ENCODE assay signal across 9 cellular contexts in genomic region chr12:52005903-52006703, GRCh38. TPM values are rescaled to one million over a fixed set of nuclear protein-coding genes. Genes with fewer than 3 reads are reported as not detected.
A peak's percentile ranks its signal among the peaks of the same experiment; 100 is the strongest.
DNase-seq lines count a peak whose midpoint lies in the region; ATAC-seq and TF ChIP-seq lines count a peak whose summit lies in the region.
"Had no signal": no experiment of that assay in that cellular context is flagged by ENCODE, and none has a peak within 500 bp of the region (broad histone marks: within the 10 kb centered on the region; RNA-seq: fewer than 3 reads in every experiment).

No MANE protein-coding gene starts in this region.

- CTCF ChIA-PET in T-cell (lab: Charles Lee) (interaction anchor here (0.5 to 2.0 kb wide), 9 partner anchors 13 to 120 kb away, joined by 3 to 19 read pairs (median 4); no protein-coding TSS in a partner anchor), Calu3 (lab: Charles Lee) (interaction anchor here (1.0 to 3.3 kb wide), 2 partner anchors 15 to 17 kb away, joined by 3 to 73 read pairs; no protein-coding TSS in a partner anchor)

- no peaks in the 10 kb centered on the region for H3K9me3 Mint-ChIP-seq in activated T-cell treated with anti-CD3 and anti-CD28 coated beads, Interleukin-2, amount 50 U/mL, for 72 hours
- H3K9me3 Mint-ChIP-seq in T-cell (no peaks in the 10 kb centered on the region), glutamatergic neuron (ENCODE audit: unreplicated experiment) (peaks cover 11% of the 10 kb centered on the region), Calu3 (ENCODE audit: low read depth, unreplicated experiment) (no peaks in the 10 kb centered on the region)
- H3K9me3 Mint-ChIP-seq: activated naive CD4-positive, alpha-beta T cell treated with anti-CD3 and anti-CD28 coated beads, Interleukin-2, amount 50 U/mL, for 72 hours had no signal

- TF ChIP-seq CTCF in glutamatergic neuron (IDR thresholded peaks at IDR 0.05; ENCODE audit: partially characterized antibody, unreplicated experiment) (no peak), Calu3 (IDR thresholded peaks at IDR 0.05; ENCODE audit: unreplicated experiment) (no peak)

- intact Hi-C loops in Calu3 (cut with micrococcal nuclease; ENCODE audit: unreplicated experiment), result loop anchor here (2.0 kb wide), 1 partner anchor 15 kb away; no protein-coding TSS in a partner anchor

- peaks cover 17% of the 10 kb centered on the region for H3K27me3 Mint-ChIP-seq in activated T-cell treated with anti-CD3 and anti-CD28 coated beads, Interleukin-2, amount 50 U/mL, for 72 hours (ENCODE audit: low read depth)
- H3K27me3 Mint-ChIP-seq in T-cell (no peaks in the 10 kb centered on the region), glutamatergic neuron (ENCODE audit: unreplicated experiment) (peaks cover 9% of the 10 kb centered on the region), Calu3 (ENCODE audit: unreplicated experiment) (peaks cover 15% of the 10 kb centered on the region)

- DNase-seq in activated T-cell treated with anti-CD3 and anti-CD28 coated beads, Interleukin-2, amount 50 U/mL, for 72 hours, result no peak
- no peak for DNase-seq in activated T-cell treated with anti-CD3 and anti-CD28 coated beads, Interleukin-2, amount 50 U/mL, for 1 hour
- DNase-seq in T-cell (peak in 17 of 34 experiments; percentile 20 to 71 (median 37)), glutamatergic neuron (no peak), pons (ENCODE audit: low spot score) (peak; percentile 73), Calu3 (no peak), DMS79 treated with DMSO at 0.1 percent for 48 hours (lab: John Stamatoyannopoulos, UW) (no peak)

- no TSS peak for BruUV-seq in Calu3 (replicated peaks; lab: Mats Ljungman, UMichigan)

- ATAC-seq in activated T-cell treated with anti-CD3 and anti-CD28 coated beads, Interleukin-2, amount 50 U/mL, for 72 hours (replicated peaks in 1 of 2), result no peak
- ATAC-seq in HG03103 (IDR thresholded peaks at IDR 0.05; ENCODE audit: low read depth, unreplicated experiment) (peak; percentile 66), T-cell (replicated peaks in 1 of 4) (no peak)

- no peaks in the 10 kb centered on the region for H3K36me3 Mint-ChIP-seq in activated T-cell treated with anti-CD3 and anti-CD28 coated beads, Interleukin-2, amount 50 U/mL, for 72 hours (ENCODE audit: insufficient read depth in 2 of 2)
- H3K36me3 Mint-ChIP-seq in T-cell (peaks cover 6% of the 10 kb centered on the region), glutamatergic neuron (ENCODE audit: unreplicated experiment) (peaks cover 4% of the 10 kb centered on the region), Calu3 (ENCODE audit: insufficient read depth, unreplicated experiment) (no peaks in the 10 kb centered on the region)
- H3K36me3 Mint-ChIP-seq: activated naive CD4-positive, alpha-beta T cell treated with anti-CD3 and anti-CD28 coated beads, Interleukin-2, amount 50 U/mL, for 72 hours had no signal

- no peak overlapping the region for H3K27ac Mint-ChIP-seq in activated T-cell treated with anti-CD3 and anti-CD28 coated beads, Interleukin-2, amount 50 U/mL, for 72 hours
- H3K27ac Mint-ChIP-seq in T-cell (peak overlapping the region; percentile 44 to 69), glutamatergic neuron (ENCODE audit: unreplicated experiment) (peak overlapping the region; percentile 88), Calu3 (ENCODE audit: unreplicated experiment) (no peak overlapping the region)

- H3K4me1 Mint-ChIP-seq in activated T-cell treated with anti-CD3 and anti-CD28 coated beads, Interleukin-2, amount 50 U/mL, for 72 hours (ENCODE audit: low read depth), result peaks cover 26% of the 10 kb centered on the region
- H3K4me1 Mint-ChIP-seq in T-cell (peaks cover 16 to 29% (median 26%) of the 10 kb centered on the region in 3 donors), glutamatergic neuron (ENCODE audit: low read depth, unreplicated experiment) (peaks cover 46% of the 10 kb centered on the region), Calu3 (ENCODE audit: low read depth, unreplicated experiment) (no peaks in the 10 kb centered on the region)

- H3K4me3 Mint-ChIP-seq in activated T-cell treated with anti-CD3 and anti-CD28 coated beads, Interleukin-2, amount 50 U/mL, for 72 hours, result peak overlapping the region; percentile 78 to 88
- H3K4me3 Mint-ChIP-seq in T-cell, result peak overlapping the region; percentile 73 to 82 (median 81)
- H3K4me3 Mint-ChIP-seq in glutamatergic neuron (ENCODE audit: unreplicated experiment), result peak overlapping the region; percentile 92
- H3K4me3 Mint-ChIP-seq in Calu3 (ENCODE audit: low read depth, unreplicated experiment), result no peak overlapping the region

- POLR2A ChIA-PET in T-cell (lab: Charles Lee), result interaction anchor here (0.6 to 1.6 kb wide), 17 partner anchors 10 to 63 kb away, joined by 3 to 16 read pairs (median 5); partner anchors contain the start of gene NR4A1 (in 1 of the 2)

RNA-seq across cellular contexts. Expression of gene TAMALIN, which starts 0.6 kb away (rescaled TPM):
- total RNA-seq in activated T-cell treated with anti-CD3 and anti-CD28 coated beads, Interleukin-2, amount 50 U/mL, for 72 hours, result 10 to 100 TPM; 10.0 to 11.1 TPM
- total RNA-seq in T-cell (100 to 1,000 TPM in 2 of 5 donors, 10 to 100 TPM in 3; 31.7 to 480 (median 38.4) TPM), glutamatergic neuron (ENCODE audit: unreplicated experiment) (31.3 TPM), Calu3 (2022) (0.34 TPM in 1 of 2 replicates, not detected in the other)

RNA-seq across cellular contexts. Expression of gene NR4A1, which starts 45.1 kb away (rescaled TPM):
- 100 to 1,000 TPM; 113 to 136 TPM for total RNA-seq in activated T-cell treated with anti-CD3 and anti-CD28 coated beads, Interleukin-2, amount 50 U/mL, for 72 hours
- total RNA-seq in T-cell (100 to 1,000 TPM in 1 of 5 donors, 10 to 100 TPM in 1, 1 to 10 TPM in 3; 5.9 to 103 (median 7.3) TPM), glutamatergic neuron (ENCODE audit: unreplicated experiment) (8.5 TPM), Calu3 (2022) (18.0 and 18.9 TPM in 2 replicates)

RNA-seq across cellular contexts. Expression of gene ACVR1B, which starts 54.6 kb away (rescaled TPM):
- 1 to 10 TPM; 7.2 to 8.4 TPM for total RNA-seq in activated T-cell treated with anti-CD3 and anti-CD28 coated beads, Interleukin-2, amount 50 U/mL, for 72 hours
- total RNA-seq in T-cell (10 to 100 TPM in 4 of 5 donors, 1 to 10 TPM in 1; 9.0 to 12.6 (median 11.8) TPM), glutamatergic neuron (ENCODE audit: unreplicated experiment) (50.2 TPM), Calu3 (2022) (16.3 and 17.3 TPM in 2 replicates)

Comparison
In these comparisons a context has a peak if more than half of its experiments do, and no peak if none do; other contexts are left out.
1. H3K27ac Mint-ChIP-seq: peak in T-cell (2 of 2) and glutamatergic neuron (single experiment); none in activated T-cell treated with anti-CD3 and anti-CD28 coated beads, Interleukin-2, amount 50 U/mL, for 72 hours (single experiment) and Calu3 (single experiment).